ENCODE assay signal across 8 cellular contexts in the genomic region with DNA sequence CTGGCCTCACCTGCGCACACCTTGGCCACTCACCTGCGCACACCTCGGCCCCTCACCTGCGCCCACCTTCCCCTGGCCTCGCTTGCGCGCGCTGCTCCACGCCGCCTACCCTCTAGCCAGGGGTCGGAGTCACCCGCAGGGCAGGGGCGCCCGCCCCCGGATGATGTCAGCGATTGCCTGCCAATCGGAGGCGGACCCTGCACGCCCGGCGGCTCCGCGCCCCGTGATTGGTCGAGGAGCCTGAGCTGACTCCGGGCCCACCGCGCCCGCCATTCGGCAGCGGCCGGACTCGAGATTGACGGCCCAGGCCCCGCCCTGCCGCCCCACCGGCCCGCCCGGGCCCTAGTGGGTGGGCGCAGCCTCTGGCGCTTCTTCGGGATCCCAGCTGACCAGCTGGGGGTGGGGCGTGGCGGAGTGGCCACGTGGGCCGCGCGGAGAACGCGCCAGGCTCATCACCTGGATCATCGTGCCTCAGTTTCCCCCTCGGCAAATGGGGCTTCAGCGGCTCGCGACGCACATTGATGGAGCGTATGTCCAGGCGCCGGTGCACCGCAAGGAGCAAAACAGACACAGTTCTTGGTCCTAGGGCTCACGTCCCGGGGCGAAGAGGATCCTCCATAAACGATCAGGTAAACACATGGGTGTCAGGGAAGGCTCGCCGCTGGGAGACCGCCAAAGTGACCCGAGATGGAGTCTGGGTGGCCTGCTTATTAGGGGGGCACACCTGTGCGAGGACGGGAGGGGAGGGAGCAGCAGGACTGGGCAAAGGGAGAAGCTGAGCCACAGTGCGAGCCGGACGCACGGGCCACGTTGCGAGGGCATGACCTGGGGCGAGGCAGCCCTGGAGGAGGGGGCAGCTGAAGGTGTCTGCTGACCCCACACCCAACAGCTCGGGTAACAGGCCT. TPM values are rescaled to one million over a fixed set of nuclear protein-coding genes. Genes with fewer than 3 reads are reported as not detected.
DNase-seq lines count a peak whose midpoint lies in the region; ATAC-seq and TF ChIP-seq lines count a peak whose summit lies in the region.

A gene with protein sequence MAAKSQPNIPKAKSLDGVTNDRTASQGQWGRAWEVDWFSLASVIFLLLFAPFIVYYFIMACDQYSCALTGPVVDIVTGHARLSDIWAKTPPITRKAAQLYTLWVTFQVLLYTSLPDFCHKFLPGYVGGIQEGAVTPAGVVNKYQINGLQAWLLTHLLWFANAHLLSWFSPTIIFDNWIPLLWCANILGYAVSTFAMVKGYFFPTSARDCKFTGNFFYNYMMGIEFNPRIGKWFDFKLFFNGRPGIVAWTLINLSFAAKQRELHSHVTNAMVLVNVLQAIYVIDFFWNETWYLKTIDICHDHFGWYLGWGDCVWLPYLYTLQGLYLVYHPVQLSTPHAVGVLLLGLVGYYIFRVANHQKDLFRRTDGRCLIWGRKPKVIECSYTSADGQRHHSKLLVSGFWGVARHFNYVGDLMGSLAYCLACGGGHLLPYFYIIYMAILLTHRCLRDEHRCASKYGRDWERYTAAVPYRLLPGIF (minus strand): TSS at position 137 of the 905 bp plus-strand sequence. CDS start 3,441 bp downstream, outside the sequence.

- TF ChIP-seq CTCF in progenitor cell of endocrine pancreas (IDR thresholded peaks at IDR 0.05; ENCODE audit: unreplicated experiment), result no peak

- no peaks in the 10 kb centered on the region for H3K27me3 Mint-ChIP-seq in T-helper 1 cell treated with Interleukin-12 subunit alpha and Interleukin-12 subunit beta and Interleukin-4 antibody, amounts not matched to agents 30 μg/mL and 1 μg/mL, for 36 hours (ENCODE audit: low read depth)
- no peaks in the 10 kb centered on the region for H3K27me3 Mint-ChIP-seq in progenitor cell of endocrine pancreas

- peak within 1 kb of the TSS; percentile 93 for H3K4me3 Mint-ChIP-seq in T-helper 1 cell treated with Interleukin-12 subunit alpha and Interleukin-12 subunit beta and Interleukin-4 antibody, amounts not matched to agents 30 μg/mL and 1 μg/mL, for 36 hours
- H3K4me3 Mint-ChIP-seq in progenitor cell of endocrine pancreas (ENCODE audit: low read depth), result peak within 1 kb of the TSS; percentile 93

- peak; percentile 85 for ATAC-seq in GM18498 (IDR thresholded peaks at IDR 0.05; ENCODE audit: unreplicated experiment)
- ATAC-seq in HG02885 (IDR thresholded peaks at IDR 0.05; ENCODE audit: poor library complexity, unreplicated experiment), result peak; percentile 86
- peak; percentile 91 to 93 for ATAC-seq in left cardiac atrium

- peaks cover 48% of the 10 kb centered on the region for H3K4me1 Mint-ChIP-seq in T-helper 1 cell treated with Interleukin-12 subunit alpha and Interleukin-12 subunit beta and Interleukin-4 antibody, amounts not matched to agents 30 μg/mL and 1 μg/mL, for 36 hours (ENCODE audit: low read depth)
- H3K4me1 Mint-ChIP-seq in progenitor cell of endocrine pancreas (ENCODE audit: low read depth), result peaks cover 49% of the 10 kb centered on the region

- intact Hi-C loops in left cardiac atrium (cut with DNase I), result no loop called here

- peak within 1 kb of the TSS; percentile 89 for H3K27ac Mint-ChIP-seq in T-helper 1 cell treated with Interleukin-12 subunit alpha and Interleukin-12 subunit beta and Interleukin-4 antibody, amounts not matched to agents 30 μg/mL and 1 μg/mL, for 36 hours
- H3K27ac Mint-ChIP-seq in progenitor cell of endocrine pancreas, result peak within 1 kb of the TSS; percentile 88

- peaks cover 9% of the 10 kb centered on the region for H3K9me3 Mint-ChIP-seq in T-helper 1 cell treated with Interleukin-12 subunit alpha and Interleukin-12 subunit beta and Interleukin-4 antibody, amounts not matched to agents 30 μg/mL and 1 μg/mL, for 36 hours
- H3K9me3 Mint-ChIP-seq in progenitor cell of endocrine pancreas (ENCODE audit: low read depth), result peaks cover 3% of the 10 kb centered on the region

- H3K36me3 Mint-ChIP-seq in T-helper 1 cell treated with Interleukin-12 subunit alpha and Interleukin-12 subunit beta and Interleukin-4 antibody, amounts not matched to agents 30 μg/mL and 1 μg/mL, for 36 hours (ENCODE audit: low read depth), result peaks cover 33% of the 10 kb centered on the region
- peaks cover 22% of the 10 kb centered on the region for H3K36me3 Mint-ChIP-seq in progenitor cell of endocrine pancreas (ENCODE audit: insufficient read depth)

- DNase-seq in NCI-H1694 treated with DMSO at 0.1 percent for 48 hours (lab: John Stamatoyannopoulos, UW) (peak; percentile 75), amniotic stem cell (lab: John Stamatoyannopoulos, UW) (peak; percentile 90), left cardiac atrium (peak; percentile 98), progenitor cell of endocrine pancreas (ENCODE audit: low spot score, unreplicated experiment) (peak; percentile 99), ureter (ENCODE audit: low spot score) (peak; percentile 95)

RNA-seq across cellular contexts. Expression of the gene that starts here (rescaled TPM):
- total RNA-seq in left cardiac atrium (10 to 100 TPM; 53.8 to 63.3 TPM), progenitor cell of endocrine pancreas (137 and 140 TPM in 2 replicates), ureter (60.9 TPM)

Comparison
In these comparisons a context has a peak if more than half of its experiments do, and no peak if none do; other contexts are left out.
1. Peak in every context shown above with its lines: DNase-seq and ATAC-seq.